Comparison of ENCODE assay signal across 8 cellular contexts in genomic region chr2:43127208-43127940, GRCh38.
DNase-seq lines count a peak whose midpoint lies in the region; ATAC-seq and TF ChIP-seq lines count a peak whose summit lies in the region.

No MANE protein-coding gene starts in this region.

- H3K4me3 Mint-ChIP-seq in activated CD4-positive, alpha-beta T cell treated with anti-CD3 and anti-CD28 coated beads for 36 hours: no peak overlapping the region
- H3K4me3 Mint-ChIP-seq in mesothelial cell of epicardium: no peak overlapping the region

- H3K4me2 ChIP-seq in DND-41 (ENCODE audit: insufficient read depth, low read length): no peak overlapping the region

- peaks cover 61% of the 10 kb centered on the region for H3K4me1 Mint-ChIP-seq in activated CD4-positive, alpha-beta T cell treated with anti-CD3 and anti-CD28 coated beads for 36 hours
- H3K4me1 Mint-ChIP-seq in mesothelial cell of epicardium: peaks cover 46% of the 10 kb centered on the region

- H3K4me3 ChIP-seq in DND-41 (ENCODE audit: low read depth in 1 of 2, low read length in 2 of 2): no peak overlapping the region
- H3K4me3 ChIP-seq in colonic mucosa: no peak overlapping the region

- CTCF ChIA-PET in activated CD4-positive, alpha-beta T cell treated with anti-CD3 and anti-CD28 coated beads for 36 hours (lab: Charles Lee): interaction anchor here (0.6 to 16.9 kb wide), 32 partner anchors 12 to 873 kb away, joined by 3 to 239 read pairs (median 3); partner anchors contain the start of gene ZFP36L2

- H3K36me3 Mint-ChIP-seq in activated CD4-positive, alpha-beta T cell treated with anti-CD3 and anti-CD28 coated beads for 36 hours (ENCODE audit: low read depth): no peaks in the 10 kb centered on the region
- no peaks in the 10 kb centered on the region for H3K36me3 Mint-ChIP-seq in mesothelial cell of epicardium

- ATAC-seq in DND-41 (ENCODE audit: insufficient read depth, low read depth) (0 out of 3 replicates have a peak, but pooled peaks have one; percentile 5), GM18505 (IDR thresholded peaks at IDR 0.05; ENCODE audit: unreplicated experiment) (no peak)
- peak; percentile 50 for ATAC-seq in activated CD4-positive, alpha-beta T cell treated with anti-CD3 and anti-CD28 coated beads for 36 hours

- H3K4me1 ChIP-seq in DND-41 (ENCODE audit: insufficient read depth, low read length) (peaks cover 100% of the 10 kb centered on the region), colonic mucosa (peaks cover 22% of the 10 kb centered on the region)

- TF ChIP-seq CTCF in DND-41 (IDR thresholded peaks at IDR 0.05; ENCODE audit: borderline replicate concordance, extremely low read depth, low read length, poor library complexity, severe bottlenecking) (peak; percentile 80), colonic mucosa (IDR thresholded peaks at IDR 0.05) (peak; percentile 61), mesothelial cell of epicardium (IDR thresholded peaks at IDR 0.05; ENCODE audit: unreplicated experiment) (peak; percentile 41)

- H3K27me3 ChIP-seq in DND-41 (ENCODE audit: insufficient read depth, low read length, poor library complexity) (no peaks in the 10 kb centered on the region), colonic mucosa (no peaks in the 10 kb centered on the region)

- no peaks in the 10 kb centered on the region for H3K27me3 Mint-ChIP-seq in activated CD4-positive, alpha-beta T cell treated with anti-CD3 and anti-CD28 coated beads for 36 hours
- H3K27me3 Mint-ChIP-seq in mesothelial cell of epicardium (ENCODE audit: low read depth): no peaks in the 10 kb centered on the region

- no peaks in the 10 kb centered on the region for H3K36me3 ChIP-seq in DND-41 (ENCODE audit: insufficient read depth, low read length)
- no peaks in the 10 kb centered on the region for H3K36me3 ChIP-seq in colonic mucosa

- DNase-seq in DND-41 (peak; percentile 84), Kasumi-1 (lab: John Stamatoyannopoulos, UW) (peak; percentile 68 to 69), colonic mucosa (peak; percentile 83), mesothelial cell of epicardium (ENCODE audit: low spot score in 2 of 2, unreplicated experiment in 2 of 2) (no peak), NCI-H1694 (lab: John Stamatoyannopoulos, UW) (no peak)
- peak; percentile 95 for DNase-seq in activated CD4-positive, alpha-beta T cell treated with anti-CD3 and anti-CD28 coated beads for 36 hours
- peak; percentile 71 to 77 for DNase-seq in stimulated activated CD8-positive, alpha-beta memory T cell treated with anti-CD3 and anti-CD28 coated beads, Interleukin-7, amount 100 ng/mL, for 4 hours (ENCODE audit: low read depth in 2 of 2)

- intact Hi-C loops in activated CD4-positive, alpha-beta T cell treated with anti-CD3 and anti-CD28 coated beads for 36 hours (cut with DNase I, micrococcal nuclease): loop anchor here (1.0 to 10.0 kb wide), 7 partner anchors 69 to 415 kb away; no protein-coding TSS in a partner anchor
- intact Hi-C loops in colonic mucosa (cut with DNase I): loop anchor here (5.0 to 10.0 kb wide), 3 partner anchors 93 to 355 kb away; no protein-coding TSS in a partner anchor

- peak overlapping the region; percentile 96 for H3K27ac ChIP-seq in DND-41 (ENCODE audit: low read length)
- H3K27ac ChIP-seq in colonic mucosa: no peak overlapping the region

- peaks cover 54% of the 10 kb centered on the region for H3K79me2 ChIP-seq in DND-41 (ENCODE audit: insufficient read depth, low read length)

- H2AFZ ChIP-seq in DND-41 (ENCODE audit: low read depth, low read length): no peak overlapping the region

- H3K9ac ChIP-seq in DND-41 (ENCODE audit: low read depth, low read length) (peak overlapping the region; percentile 18), colonic mucosa (ENCODE audit: low read depth in 2 of 2, low read length in 2 of 2) (peak overlapping the region in 1 of 2 donors; percentile 59)

- POLR2A ChIA-PET in activated CD4-positive, alpha-beta T cell treated with anti-CD3 and anti-CD28 coated beads for 36 hours (lab: Charles Lee): interaction anchor here (1.3 kb wide), 1 partner anchor 100 kb away, joined by 3 read pairs; the partner anchor contains the start of gene ZFP36L2

- no peaks in the 10 kb centered on the region for H3K9me3 Mint-ChIP-seq in activated CD4-positive, alpha-beta T cell treated with anti-CD3 and anti-CD28 coated beads for 36 hours (ENCODE audit: low read depth)
- no peaks in the 10 kb centered on the region for H3K9me3 Mint-ChIP-seq in mesothelial cell of epicardium

- no peak for TF ChIP-seq POLR2A in GM18505 (IDR thresholded peaks at IDR 0.05; ENCODE audit: borderline replicate concordance, extremely low read depth, insufficient read depth, insufficient read length)

- H3K9me3 ChIP-seq in DND-41 (ENCODE audit: insufficient read depth, low read length, severe bottlenecking) (no peaks in the 10 kb centered on the region), colonic mucosa (no peaks in the 10 kb centered on the region)

- peak overlapping the region; percentile 78 for H3K27ac Mint-ChIP-seq in activated CD4-positive, alpha-beta T cell treated with anti-CD3 and anti-CD28 coated beads for 36 hours
- H3K27ac Mint-ChIP-seq in mesothelial cell of epicardium: no peak overlapping the region

- H4K20me1 ChIP-seq in DND-41 (ENCODE audit: insufficient read depth, low read length): no peaks in the 10 kb centered on the region

Comparison
In these comparisons a context has a peak if more than half of its experiments do, and no peak if none do; other contexts are left out.
1. DNase-seq: peak in DND-41 (single experiment), Kasumi-1 (2 of 2), activated CD4-positive, alpha-beta T cell treated with anti-CD3 and anti-CD28 coated beads for 36 hours (single experiment), colonic mucosa (single experiment) and stimulated activated CD8-positive, alpha-beta memory T cell treated with anti-CD3 and anti-CD28 coated beads, Interleukin-7, amount 100 ng/mL, for 4 hours (2 of 2); none in mesothelial cell of epicardium (0 of 2) and NCI-H1694 (single experiment).
2. Peak in every context shown above with its lines, with median percentiles within 50 percentile points of each other: CTCF ChIP-seq.